Comparison of ENCODE assay signal across 8 cellular contexts in genomic region chr7:29091121-29091601, GRCh38. TPM values are rescaled to one million over a fixed set of nuclear protein-coding genes. Genes with fewer than 3 reads are reported as not detected.
DNase-seq lines count a peak whose midpoint lies in the region; ATAC-seq and TF ChIP-seq lines count a peak whose summit lies in the region.

No MANE protein-coding gene starts in this region.

- peaks cover 3% of the 10 kb centered on the region for H3K4me1 ChIP-seq in endodermal cell (ENCODE audit: control insufficient read depth, insufficient read depth, low read length)
- peaks cover 2% of the 10 kb centered on the region for H3K4me1 ChIP-seq in rectal smooth muscle tissue (ENCODE audit: control insufficient read depth, insufficient read depth, low read length)

- H3K27ac Mint-ChIP-seq in endodermal cell = no peak overlapping the region

- peaks cover 12% of the 10 kb centered on the region for H3K4me1 Mint-ChIP-seq in endodermal cell

- H3K27me3 Mint-ChIP-seq in endodermal cell (ENCODE audit: insufficient read depth) = no peaks in the 10 kb centered on the region

- peaks cover 6% of the 10 kb centered on the region for H3K36me3 ChIP-seq in endodermal cell (ENCODE audit: control insufficient read depth, insufficient read depth, low read length)
- no peaks in the 10 kb centered on the region for H3K36me3 ChIP-seq in rectal smooth muscle tissue (ENCODE audit: control insufficient read depth, insufficient read depth, low read length)

- ATAC-seq in HG03432 (IDR thresholded peaks at IDR 0.05; ENCODE audit: unreplicated experiment) (peak; percentile 42), GM21367 (IDR thresholded peaks at IDR 0.05; ENCODE audit: unreplicated experiment) (no peak), GM18858 (IDR thresholded peaks at IDR 0.05; ENCODE audit: unreplicated experiment) (no peak)

- no peaks in the 10 kb centered on the region for H3K9me3 Mint-ChIP-seq in endodermal cell

- H3K9me3 ChIP-seq in endodermal cell (ENCODE audit: control insufficient read depth, low read length) = no peaks in the 10 kb centered on the region

- no peak overlapping the region for H3K4me3 Mint-ChIP-seq in endodermal cell

- 76 to 87% methylated on average over 4 to 8 of the region's 8 CpGs for WGBS in endodermal cell (ENCODE audit: insufficient coverage in 1 of 2, insufficient read length in 1 of 2), 2 experiments

- H3K4me3 ChIP-seq in endodermal cell (ENCODE audit: low read length) = no peak overlapping the region
- H3K4me3 ChIP-seq in rectal smooth muscle tissue (ENCODE audit: low read length) = peak overlapping the region; percentile 67

- H3K27ac ChIP-seq in endodermal cell (ENCODE audit: low read depth, low read length) = peak overlapping the region; percentile 30
- peak overlapping the region; percentile 67 for H3K27ac ChIP-seq in rectal smooth muscle tissue (ENCODE audit: low read depth, low read length)

- no peak for TF ChIP-seq CTCF in endodermal cell (conservative IDR thresholded peaks at IDR 0.05)

- peaks cover 8% of the 10 kb centered on the region for H3K36me3 Mint-ChIP-seq in endodermal cell (ENCODE audit: low read depth)

- H3K9ac ChIP-seq in endodermal cell (ENCODE audit: extremely low read depth, low read length, poor library complexity, severe bottlenecking) = no peak overlapping the region
- H3K9ac ChIP-seq in rectal smooth muscle tissue (ENCODE audit: low read length) = no peak overlapping the region

- DNase-seq in NCI-H146 (lab: John Stamatoyannopoulos, UW) (peak; percentile 10), NCI-H146 treated with DMSO at 0.1 percent for 48 hours (lab: John Stamatoyannopoulos, UW; ENCODE audit: unreplicated experiment) (no peak), endodermal cell (no peak), activated gamma-delta T cell (lab: John Stamatoyannopoulos, UW) (no peak)

- H3K27me3 ChIP-seq in endodermal cell (ENCODE audit: control insufficient read depth, insufficient read depth, low read length, poor library complexity, severe bottlenecking) (no peaks in the 10 kb centered on the region), rectal smooth muscle tissue (ENCODE audit: control insufficient read depth, insufficient read depth, low read length) (no peaks in the 10 kb centered on the region)

RNA-seq across cellular contexts. Expression of gene CPVL, which starts 55.2 kb away (rescaled TPM):
- total RNA-seq in endodermal cell = 10 to 100 TPM; 32.4 to 53.3 TPM
- 21.3 TPM for polyA plus RNA-seq in endodermal cell (2013, experiment 1 of 2)
- polyA plus RNA-seq in endodermal cell (2013, experiment 2 of 2) = 20.9 TPM
